In genomic region chr15:85329561-85330421, GRCh38 we compare ENCODE assay signal across 8 cellular contexts. TPM values are rescaled to one million over a fixed set of nuclear protein-coding genes. Genes with fewer than 3 reads are reported as not detected.
DNase-seq lines count a peak whose midpoint lies in the region; ATAC-seq and TF ChIP-seq lines count a peak whose summit lies in the region.

No MANE protein-coding gene starts in this region.

- H3K9ac ChIP-seq in colonic mucosa (ENCODE audit: low read depth in 2 of 2, low read length in 2 of 2): peak overlapping the region; percentile 28 to 76

- peaks cover 0 to 4% (median 0%) of the 10 kb centered on the region in 7 donors for H3K9me3 Mint-ChIP-seq in naive B cell

- H3K27ac ChIP-seq in SJCRH30: peak overlapping the region; percentile 47
- H3K27ac ChIP-seq in colonic mucosa: peak overlapping the region; percentile 72

- DNase-seq in AG09309 (ENCODE audit: low read depth): no peak
- peak; percentile 44 to 75 for DNase-seq in SJCRH30
- DNase-seq in colonic mucosa: peak; percentile 64
- peak; percentile 86 for DNase-seq in naive B cell
- DNase-seq in DMS79 treated with DMSO at 0.1 percent for 48 hours (lab: John Stamatoyannopoulos, UW): no peak
- no peak for DNase-seq in SHP77 (lab: John Stamatoyannopoulos, UW)

- ATAC-seq in GM18867 (IDR thresholded peaks at IDR 0.05; ENCODE audit: unreplicated experiment): peak; percentile 66
- ATAC-seq in HG02981 (IDR thresholded peaks at IDR 0.05; ENCODE audit: unreplicated experiment): peak; percentile 58
- ATAC-seq in naive B cell (ENCODE audit: low read depth in 2 of 2): peak; percentile 82 to 85

- intact Hi-C loops in colonic mucosa (cut with DNase I): no loop called here

- H3K36me3 ChIP-seq in SJCRH30 (no peaks in the 10 kb centered on the region), colonic mucosa (no peaks in the 10 kb centered on the region)

- H3K27me3 ChIP-seq in SJCRH30 (no peaks in the 10 kb centered on the region), colonic mucosa (no peaks in the 10 kb centered on the region)

- peak overlapping the region; percentile 92 to 100 (median 98) for H3K27ac Mint-ChIP-seq in naive B cell

- H3K9me3 ChIP-seq in SJCRH30 (replicated peaks) (no peaks in the 10 kb centered on the region), colonic mucosa (no peaks in the 10 kb centered on the region)

- TF ChIP-seq CTCF in AG09309 (IDR thresholded peaks at IDR 0.05; ENCODE audit: control insufficient read depth, insufficient read depth, low read depth, low read length, missing control alignments) (no peak), colonic mucosa (IDR thresholded peaks at IDR 0.05) (no peak)

- peak overlapping the region; percentile 53 for H3K4me3 ChIP-seq in AG09309 (ENCODE audit: control insufficient read depth, low read depth, low read length)
- peak overlapping the region; percentile 59 for H3K4me3 ChIP-seq in SJCRH30
- peak overlapping the region; percentile 35 for H3K4me3 ChIP-seq in colonic mucosa

- peak overlapping the region; percentile 82 to 97 (median 93) for H3K4me3 Mint-ChIP-seq in naive B cell

- H3K4me1 ChIP-seq in SJCRH30 (peaks cover 17% of the 10 kb centered on the region), colonic mucosa (peaks cover 3% of the 10 kb centered on the region)

- H3K36me3 Mint-ChIP-seq in naive B cell: no peaks in the 10 kb centered on the region

- no peaks in the 10 kb centered on the region for H3K27me3 Mint-ChIP-seq in naive B cell

- peaks cover 60 to 90% (median 69%) of the 10 kb centered on the region in 3 donors for H3K4me1 Mint-ChIP-seq in naive B cell

RNA-seq across cellular contexts. Expression of gene AKAP13, which starts 50.6 kb away (rescaled TPM):
- 67.3 and 75.3 TPM in 2 replicates for total RNA-seq in SJCRH30 (2014; rRNA removed; shearing (Covaris generic))
- total RNA-seq in colonic mucosa: 100 to 1,000 TPM in 1 of 2 donors, 10 to 100 TPM in 1; 87.3 to 106 TPM
- 100 to 1,000 TPM in 4 of 6 donors, 10 to 100 TPM in 2; 63.4 to 185 (median 122) TPM for polyA plus RNA-seq in naive B cell (ENCODE audit: low read depth in 6 of 6)

Comparison
In these comparisons a context has a peak if more than half of its experiments do, and no peak if none do; other contexts are left out.
1. DNase-seq: peak in SJCRH30 (2 of 2), colonic mucosa (single experiment) and naive B cell (single experiment); none in AG09309 (single experiment), DMS79 treated with DMSO at 0.1 percent for 48 hours (single experiment) and SHP77 (0 of 2).
2. Peak in every context shown above with its lines, with median percentiles within 50 percentile points of each other: H3K4me3 ChIP-seq and ATAC-seq.